Comparison of ENCODE assay signal across 8 cellular contexts in the genomic region with DNA sequence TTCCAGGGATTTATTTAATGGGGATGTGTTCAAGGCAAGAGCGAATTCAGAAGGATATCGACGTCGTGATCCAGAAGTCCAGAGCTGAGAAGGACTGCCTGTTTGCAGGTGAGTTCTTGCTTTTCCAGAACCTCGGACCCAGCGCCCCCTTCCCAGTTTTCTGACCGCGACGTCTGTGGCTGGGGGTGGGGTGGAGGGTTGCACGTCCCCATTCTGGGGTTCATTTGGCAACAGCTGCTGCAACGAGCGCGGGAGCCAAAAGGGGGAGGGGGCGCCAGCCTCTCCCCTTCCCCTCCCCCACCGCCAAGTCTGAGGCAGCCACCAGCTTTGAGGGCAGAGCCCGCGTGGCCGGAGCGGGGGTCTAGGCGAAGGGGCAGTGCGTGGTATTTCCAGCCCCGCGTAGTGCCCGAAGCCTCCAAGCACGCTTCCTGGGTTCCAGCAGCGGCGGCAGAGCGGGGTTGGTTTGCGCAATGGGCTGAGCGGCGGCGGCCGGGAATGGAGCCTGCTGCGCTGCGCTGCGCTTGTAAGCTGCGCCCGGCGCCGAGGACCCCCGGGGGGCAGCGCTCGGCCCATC. TPM values are rescaled to one million over a fixed set of nuclear protein-coding genes. Genes with fewer than 3 reads are reported as not detected.
DNase-seq lines count a peak whose midpoint lies in the region; ATAC-seq and TF ChIP-seq lines count a peak whose summit lies in the region.

No MANE protein-coding gene starts in this region.

- no peak for TF ChIP-seq CTCF in GM12865 (IDR thresholded peaks at IDR 0.05; ENCODE audit: insufficient read depth, low read depth, low read length, missing control alignments)

- peak; percentile 50 for ATAC-seq in GM21717 (IDR thresholded peaks at IDR 0.05; ENCODE audit: unreplicated experiment)
- ATAC-seq in effector memory CD8-positive, alpha-beta T cell (replicated peaks) = peak; percentile 46

- no peaks in the 10 kb centered on the region for H3K27me3 Mint-ChIP-seq in effector memory CD8-positive, alpha-beta T cell

- H3K4me3 Mint-ChIP-seq in effector memory CD8-positive, alpha-beta T cell = peak overlapping the region; percentile 92 to 99

- H3K4me1 ChIP-seq in mesodermal cell (ENCODE audit: control insufficient read depth, insufficient read depth, low read length, poor library complexity, severe bottlenecking) (peaks cover 3% of the 10 kb centered on the region), stomach smooth muscle (ENCODE audit: control insufficient read depth, insufficient read depth, low read length) (peaks cover 8% of the 10 kb centered on the region)

- TF ChIP-seq RAD21 in Ishikawa (IDR thresholded peaks at IDR 0.05; ENCODE audit: low read depth) = no peak

- H3K27ac ChIP-seq in mesodermal cell (ENCODE audit: low read depth, low read length, severe bottlenecking) (peak overlapping the region; percentile 73), stomach smooth muscle (ENCODE audit: low read length) (peak overlapping the region; percentile 82)

- H3K27ac Mint-ChIP-seq in effector memory CD8-positive, alpha-beta T cell = peak overlapping the region; percentile 98 to 100

- H3K9me3 ChIP-seq in mesodermal cell (ENCODE audit: control insufficient read depth, low read length) = no peaks in the 10 kb centered on the region
- no peaks in the 10 kb centered on the region for H3K9me3 ChIP-seq in stomach smooth muscle (ENCODE audit: control insufficient read depth in 2 of 2, low read length in 2 of 2)

- peak overlapping the region; percentile 98 for H3K4me3 ChIP-seq in GM12865 (ENCODE audit: low read depth, low read length)
- H3K4me3 ChIP-seq in mesodermal cell (ENCODE audit: extremely low read depth, insufficient read depth, low read length, poor library complexity, severe bottlenecking) = peak overlapping the region; percentile 78
- H3K4me3 ChIP-seq in stomach smooth muscle (ENCODE audit: low read length in 2 of 2) = peak overlapping the region; percentile 90 to 97

- DNase-seq in GM12865 (ENCODE audit: low read depth) (peak; percentile 61), T-helper 9 cell (peak; percentile 41), amniotic stem cell (lab: John Stamatoyannopoulos, UW) (no peak)
- DNase-seq in effector memory CD8-positive, alpha-beta T cell = peak in 1 of 3 experiments; percentile 53

- TF ChIP-seq EP300 in Ishikawa (IDR thresholded peaks at IDR 0.05; ENCODE audit: borderline replicate concordance) = no peak

- 0% methylated on average over 23 to 37 of the region's 43 CpGs for whole genome bisulfite sequencing in mesodermal cell (ENCODE audit: insufficient coverage in 2 of 2), 2 experiments

- H3K9ac ChIP-seq in stomach smooth muscle (ENCODE audit: low read length in 2 of 2) = peak overlapping the region; percentile 78 to 92

- no peaks in the 10 kb centered on the region for H3K36me3 ChIP-seq in mesodermal cell (ENCODE audit: control insufficient read depth, insufficient read depth, low read length)
- no peaks in the 10 kb centered on the region for H3K36me3 ChIP-seq in stomach smooth muscle (ENCODE audit: control insufficient read depth in 2 of 2, insufficient read depth in 2 of 2, low read length in 2 of 2)

- H3K36me3 Mint-ChIP-seq in effector memory CD8-positive, alpha-beta T cell (ENCODE audit: insufficient read depth) = peaks cover 63% of the 10 kb centered on the region

- no peaks in the 10 kb centered on the region for H3K27me3 ChIP-seq in stomach smooth muscle (ENCODE audit: control insufficient read depth in 1 of 2, insufficient read depth in 2 of 2, low read length in 2 of 2)

- H3K4me1 Mint-ChIP-seq in effector memory CD8-positive, alpha-beta T cell (ENCODE audit: low read depth in 2 of 2) = peaks cover 43 to 60% of the 10 kb centered on the region in 2 donors

- H3K9me3 Mint-ChIP-seq in effector memory CD8-positive, alpha-beta T cell = no peaks in the 10 kb centered on the region

TF ChIP-seq in Ishikawa, 13 proteins besides CTCF, POLR2A, EP300 and RAD21:
- TF ChIP-seq TAF1 (IDR thresholded peaks at IDR 0.05; ENCODE audit: low read depth) = peak; percentile 54
- no peak for TF ChIP-seq FOXM1 (IDR thresholded peaks at IDR 0.05; ENCODE audit: borderline replicate concordance, low read depth)
- TF ChIP-seq, protein P1, sequence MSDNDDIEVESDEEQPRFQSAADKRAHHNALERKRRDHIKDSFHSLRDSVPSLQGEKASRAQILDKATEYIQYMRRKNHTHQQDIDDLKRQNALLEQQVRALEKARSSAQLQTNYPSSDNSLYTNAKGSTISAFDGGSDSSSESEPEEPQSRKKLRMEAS (IDR thresholded peaks at IDR 0.05) = peak; percentile 45; the same call in 1 of the 2 replicates
- TF ChIP-seq, protein P2, sequence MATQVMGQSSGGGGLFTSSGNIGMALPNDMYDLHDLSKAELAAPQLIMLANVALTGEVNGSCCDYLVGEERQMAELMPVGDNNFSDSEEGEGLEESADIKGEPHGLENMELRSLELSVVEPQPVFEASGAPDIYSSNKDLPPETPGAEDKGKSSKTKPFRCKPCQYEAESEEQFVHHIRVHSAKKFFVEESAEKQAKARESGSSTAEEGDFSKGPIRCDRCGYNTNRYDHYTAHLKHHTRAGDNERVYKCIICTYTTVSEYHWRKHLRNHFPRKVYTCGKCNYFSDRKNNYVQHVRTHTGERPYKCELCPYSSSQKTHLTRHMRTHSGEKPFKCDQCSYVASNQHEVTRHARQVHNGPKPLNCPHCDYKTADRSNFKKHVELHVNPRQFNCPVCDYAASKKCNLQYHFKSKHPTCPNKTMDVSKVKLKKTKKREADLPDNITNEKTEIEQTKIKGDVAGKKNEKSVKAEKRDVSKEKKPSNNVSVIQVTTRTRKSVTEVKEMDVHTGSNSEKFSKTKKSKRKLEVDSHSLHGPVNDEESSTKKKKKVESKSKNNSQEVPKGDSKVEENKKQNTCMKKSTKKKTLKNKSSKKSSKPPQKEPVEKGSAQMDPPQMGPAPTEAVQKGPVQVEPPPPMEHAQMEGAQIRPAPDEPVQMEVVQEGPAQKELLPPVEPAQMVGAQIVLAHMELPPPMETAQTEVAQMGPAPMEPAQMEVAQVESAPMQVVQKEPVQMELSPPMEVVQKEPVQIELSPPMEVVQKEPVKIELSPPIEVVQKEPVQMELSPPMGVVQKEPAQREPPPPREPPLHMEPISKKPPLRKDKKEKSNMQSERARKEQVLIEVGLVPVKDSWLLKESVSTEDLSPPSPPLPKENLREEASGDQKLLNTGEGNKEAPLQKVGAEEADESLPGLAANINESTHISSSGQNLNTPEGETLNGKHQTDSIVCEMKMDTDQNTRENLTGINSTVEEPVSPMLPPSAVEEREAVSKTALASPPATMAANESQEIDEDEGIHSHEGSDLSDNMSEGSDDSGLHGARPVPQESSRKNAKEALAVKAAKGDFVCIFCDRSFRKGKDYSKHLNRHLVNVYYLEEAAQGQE (IDR thresholded peaks at IDR 0.05; ENCODE audit: low read depth) = no peak
- TF ChIP-seq, protein P3, sequence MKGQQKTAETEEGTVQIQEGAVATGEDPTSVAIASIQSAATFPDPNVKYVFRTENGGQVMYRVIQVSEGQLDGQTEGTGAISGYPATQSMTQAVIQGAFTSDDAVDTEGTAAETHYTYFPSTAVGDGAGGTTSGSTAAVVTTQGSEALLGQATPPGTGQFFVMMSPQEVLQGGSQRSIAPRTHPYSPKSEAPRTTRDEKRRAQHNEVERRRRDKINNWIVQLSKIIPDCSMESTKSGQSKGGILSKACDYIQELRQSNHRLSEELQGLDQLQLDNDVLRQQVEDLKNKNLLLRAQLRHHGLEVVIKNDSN (IDR thresholded peaks at IDR 0.05) = no peak
- TF ChIP-seq YY1 (IDR thresholded peaks at IDR 0.05; ENCODE audit: low read depth) = no peak
- TF ChIP-seq ZBTB7A (IDR thresholded peaks at IDR 0.05; ENCODE audit: low read depth) = peak; percentile 82; the same call in 1 of the 2 replicates
- TF ChIP-seq CEBPB (IDR thresholded peaks at IDR 0.05) = peak; percentile 90
- TF ChIP-seq EGR1 (IDR thresholded peaks at IDR 0.05) = no peak
- no peak for TF ChIP-seq CREB1 (IDR thresholded peaks at IDR 0.05; ENCODE audit: low read depth)
- peak; percentile 26; the same call in 1 of the 2 replicates for TF ChIP-seq TCF12 (IDR thresholded peaks at IDR 0.05; ENCODE audit: low read depth)
- no peak for TF ChIP-seq TEAD4 (IDR thresholded peaks at IDR 0.05)
- TF ChIP-seq NFIC (IDR thresholded peaks at IDR 0.05) = no peak

RNA-seq across cellular contexts. Expression of a gene that starts 0.7 kb away (rescaled TPM):
- 14.8 TPM for polyA plus RNA-seq in mesodermal cell (2013, experiment 1 of 2)
- 14.6 TPM for polyA plus RNA-seq in mesodermal cell (2013, experiment 2 of 2)
